Comparison of ENCODE assay signal across 8 cellular contexts in the genomic region with DNA sequence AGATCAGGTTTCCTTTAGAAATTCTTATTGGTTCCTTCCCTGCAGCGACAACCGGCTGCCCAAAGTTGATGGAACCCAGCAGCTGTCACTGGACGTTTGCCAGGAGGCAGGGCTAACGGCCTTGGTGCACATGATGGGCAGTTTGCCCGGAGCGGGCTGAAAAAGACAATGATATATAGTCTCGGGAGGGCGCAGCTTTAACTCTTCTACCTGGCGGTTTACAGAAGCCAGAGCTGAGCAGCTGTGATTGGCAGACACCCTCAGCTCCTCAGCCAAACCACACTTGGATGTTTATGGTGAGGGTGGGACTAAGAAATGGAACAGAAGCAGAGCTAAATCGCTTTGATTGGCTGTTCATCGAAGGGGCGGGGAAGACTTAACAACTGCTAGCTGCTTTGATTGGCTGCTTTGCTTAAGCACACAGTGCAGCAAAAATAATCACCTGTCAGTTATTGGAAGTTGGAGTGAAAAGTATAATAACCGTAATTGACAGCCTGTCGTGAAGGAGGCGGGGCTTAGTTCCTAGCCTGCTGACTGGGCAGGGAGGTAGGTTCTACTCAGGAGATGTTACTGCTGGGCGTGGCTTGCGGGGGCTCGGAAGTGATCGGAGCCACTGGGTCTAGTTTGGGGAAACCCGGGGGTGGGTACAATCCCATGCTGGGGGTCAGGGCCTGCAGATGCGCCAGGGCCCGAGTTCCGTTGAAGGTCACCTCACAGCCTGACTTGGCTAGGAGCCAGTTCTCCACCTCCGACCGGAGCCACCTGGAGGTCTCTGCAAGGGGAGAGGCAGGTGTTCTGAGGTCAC. TPM values are rescaled to one million over a fixed set of nuclear protein-coding genes. Genes with fewer than 3 reads are reported as not detected.
DNase-seq lines count a peak whose midpoint lies in the region; ATAC-seq and TF ChIP-seq lines count a peak whose summit lies in the region.

No MANE protein-coding gene starts in this region.

- TF ChIP-seq CTCF in GM10248 (IDR thresholded peaks at IDR 0.05; ENCODE audit: control extremely low read depth, extremely low read depth, low read depth, missing control alignments) (no peak), ovary (IDR thresholded peaks at IDR 0.05) (no peak)

- H3K27ac ChIP-seq in SK-N-MC, result peak overlapping the region; percentile 87
- H3K27ac ChIP-seq in ovary, result peak overlapping the region; percentile 79 to 81
- peak overlapping the region; percentile 99 for H3K27ac ChIP-seq in thymus (ENCODE audit: low read depth)

- POLR2A ChIA-PET in GM10248 (lab: Yijun Ruan, JAX), result interaction anchor here (1.2 kb wide), 1 partner anchor 11 kb away, joined by 9 read pairs; a partner anchor contains a TSS

- peaks cover 8% of the 10 kb centered on the region for H3K4me1 ChIP-seq in ovary (ENCODE audit: insufficient read depth)
- H3K4me1 ChIP-seq in thymus (ENCODE audit: control insufficient read depth, insufficient read depth, low read length), result peaks cover 20% of the 10 kb centered on the region

- H3K4me3 Mint-ChIP-seq in activated naive CD8-positive, alpha-beta T cell treated with anti-CD3 and anti-CD28 coated beads for 36 hours, result peak overlapping the region; percentile 81

- H3K27me3 Mint-ChIP-seq in activated naive CD8-positive, alpha-beta T cell treated with anti-CD3 and anti-CD28 coated beads for 36 hours, result no peaks in the 10 kb centered on the region

- no peak for TF ChIP-seq POLR2A in ovary (IDR thresholded peaks at IDR 0.05)

- CTCF ChIA-PET in GM10248 (lab: Yijun Ruan, JAX), result interaction anchor here (0.8 to 10.7 kb wide), 13 partner anchors 8 to 274 kb away, joined by 3 to 248 read pairs (median 7); partner anchors contain the start of genes CARD8, EMP3, SPACA4 and SYNGR4

- intact Hi-C loops in head of caudate nucleus (cut with DNase I) (no loop called here), ovary (cut with DNase I) (no loop called here)

- H3K9me3 Mint-ChIP-seq in activated naive CD8-positive, alpha-beta T cell treated with anti-CD3 and anti-CD28 coated beads for 36 hours, result no peaks in the 10 kb centered on the region

- peaks cover 46% of the 10 kb centered on the region for H3K4me1 Mint-ChIP-seq in activated naive CD8-positive, alpha-beta T cell treated with anti-CD3 and anti-CD28 coated beads for 36 hours

- H3K9ac ChIP-seq in SK-N-MC (ENCODE audit: insufficient read length), result peak overlapping the region; percentile 28

- H3K36me3 Mint-ChIP-seq in activated naive CD8-positive, alpha-beta T cell treated with anti-CD3 and anti-CD28 coated beads for 36 hours, result peaks cover 26% of the 10 kb centered on the region

- WGBS in ovary, 3 donors, result 2% methylated on average over 25 of the region's 25 CpGs
- under 1% methylated on average over 25 of the region's 25 CpGs for WGBS in thymus

- no peaks in the 10 kb centered on the region for H3K9me3 ChIP-seq in SK-N-MC (ENCODE audit: low read depth, low read length)
- H3K9me3 ChIP-seq in ovary, result no peaks in the 10 kb centered on the region
- no peaks in the 10 kb centered on the region for H3K9me3 ChIP-seq in thymus (ENCODE audit: control insufficient read depth)

- H3K27me3 ChIP-seq in ovary, result no peaks in the 10 kb centered on the region
- no peaks in the 10 kb centered on the region for H3K27me3 ChIP-seq in thymus (ENCODE audit: control insufficient read depth, insufficient read depth)

- peak; percentile 52 for ATAC-seq in HG02588 (IDR thresholded peaks at IDR 0.05; ENCODE audit: unreplicated experiment)

- TF ChIP-seq EP300 in ovary (IDR thresholded peaks at IDR 0.05), result no peak

- DNase-seq in GM10248 (ENCODE audit: extremely low spot score), result peak; percentile 95
- DNase-seq in NCI-H1048 (lab: John Stamatoyannopoulos, UW), result peak; percentile 98
- DNase-seq in SK-N-MC (ENCODE audit: low read depth, low spot score), result peak; percentile 90
- DNase-seq in activated naive CD8-positive, alpha-beta T cell treated with anti-CD3 and anti-CD28 coated beads for 36 hours, result peak; percentile 92
- DNase-seq in head of caudate nucleus, result peak; percentile 74 to 98 (median 89)
- DNase-seq in ovary, result peak; percentile 93 to 98 (median 95)

- peak overlapping the region; percentile 71 for H3K4me3 ChIP-seq in SK-N-MC
- H3K4me3 ChIP-seq in ovary, result peak overlapping the region; percentile 33
- peak overlapping the region; percentile 77 for H3K4me3 ChIP-seq in thymus (ENCODE audit: low read length)

- H3K27ac Mint-ChIP-seq in activated naive CD8-positive, alpha-beta T cell treated with anti-CD3 and anti-CD28 coated beads for 36 hours, result peak overlapping the region; percentile 90

- H3K36me3 ChIP-seq in SK-N-MC (ENCODE audit: insufficient read depth, low read length) (peaks cover 27% of the 10 kb centered on the region), ovary (no peaks in the 10 kb centered on the region), thymus (ENCODE audit: control insufficient read depth, insufficient read depth) (peaks cover 4% of the 10 kb centered on the region)

RNA-seq across cellular contexts. Expression of gene EMP3, which starts 7.5 kb away (rescaled TPM):
- total RNA-seq in activated naive CD8-positive, alpha-beta T cell treated with anti-CD3 and anti-CD28 coated beads for 36 hours, result 100 to 1,000 TPM; 185 to 187 TPM
- 100 to 1,000 TPM in 5 of 7 donors, 10 to 100 TPM in 2; 23.2 to 148 (median 120) TPM for total RNA-seq in ovary
- polyA plus RNA-seq in ovary (100 to 1,000 TPM in 1 of 2 donors, 10 to 100 TPM in 1; 92.5 to 163 TPM), thymus (94.3 TPM)

RNA-seq across cellular contexts. Expression of gene TMEM143, which starts 30.9 kb away (rescaled TPM):
- total RNA-seq in activated naive CD8-positive, alpha-beta T cell treated with anti-CD3 and anti-CD28 coated beads for 36 hours, result 10 to 100 TPM; 15.5 to 16.6 TPM
- total RNA-seq in ovary, result 1 to 10 TPM; 3.3 to 9.7 (median 7.7) TPM
- polyA plus RNA-seq in ovary (1 to 10 TPM; 4.1 to 6.0 TPM), thymus (10.3 TPM)

RNA-seq across cellular contexts. Expression of gene SYNGR4, which starts 31.3 kb away (rescaled TPM):
- under 1 TPM in 1 of 2 experiments, not detected in 1; 0.31 TPM for total RNA-seq in activated naive CD8-positive, alpha-beta T cell treated with anti-CD3 and anti-CD28 coated beads for 36 hours
- not detected for total RNA-seq in ovary
- polyA plus RNA-seq in ovary (not detected), thymus (0.11 TPM)

RNA-seq across cellular contexts. Expression of gene KDELR1, which starts 58.5 kb away (rescaled TPM):
- total RNA-seq in activated naive CD8-positive, alpha-beta T cell treated with anti-CD3 and anti-CD28 coated beads for 36 hours, result 10 to 100 TPM; 72.5 to 73.9 TPM
- 100 to 1,000 TPM in 6 of 7 donors, 10 to 100 TPM in 1; 94.0 to 202 (median 170) TPM for total RNA-seq in ovary
- 100 to 1,000 TPM; 180 to 333 TPM for polyA plus RNA-seq in ovary
- polyA plus RNA-seq in thymus, result 81.0 TPM

Comparison
In these comparisons a context has a peak if more than half of its experiments do, and no peak if none do; other contexts are left out.
1. Peak in every context shown above with its lines: DNase-seq, ATAC-seq, H3K4me3 ChIP-seq and H3K27ac ChIP-seq.